In genomic region chr13:60134376-60134775, GRCh38 we compare ENCODE assay signal across 10 cellular contexts. TPM values are rescaled to one million over a fixed set of nuclear protein-coding genes. Genes with fewer than 3 reads are reported as not detected.
A peak's percentile ranks its signal among the peaks of the same experiment; 100 is the strongest.
DNase-seq lines count a peak whose midpoint lies in the region; ATAC-seq and TF ChIP-seq lines count a peak whose summit lies in the region.
"Had no signal": no experiment of that assay in that cellular context is flagged by ENCODE, and none has a peak within 500 bp of the region (broad histone marks: within the 10 kb centered on the region; RNA-seq: fewer than 3 reads in every experiment).

No MANE protein-coding gene starts in this region.

- intact Hi-C loops in natural killer cell (cut with micrococcal nuclease): no loop called here

- no peak overlapping the region for H3K4me3 ChIP-seq in astrocyte of the cerebellum (ENCODE audit: low read depth, low read length)

- H3K36me3 Mint-ChIP-seq in HFFc6 (ENCODE audit: low read depth) (peaks cover 26% of the 10 kb centered on the region), natural killer cell (no peaks in the 10 kb centered on the region)
- H3K36me3 Mint-ChIP-seq: naive B cell had no signal

- H3K27me3 Mint-ChIP-seq in HFFc6 (ENCODE audit: insufficient read depth) (no peaks in the 10 kb centered on the region), natural killer cell (ENCODE audit: low read depth in 2 of 2) (no peaks in the 10 kb centered on the region)
- H3K27me3 Mint-ChIP-seq: naive B cell, type B pancreatic cell had no signal

- peak; percentile 52 for TF ChIP-seq CTCF in HFFc6 (IDR thresholded peaks at IDR 0.05)
- peak; percentile 45 for TF ChIP-seq CTCF in astrocyte of the cerebellum (IDR thresholded peaks at IDR 0.05; ENCODE audit: low read depth, low read length, missing control alignments)
- TF ChIP-seq CTCF in natural killer cell (IDR thresholded peaks at IDR 0.05): no peak

- peaks cover 44% of the 10 kb centered on the region for H3K4me1 Mint-ChIP-seq in HFFc6 (ENCODE audit: low read depth)
- H3K4me1 Mint-ChIP-seq in natural killer cell: peaks cover 9 to 20% of the 10 kb centered on the region in 2 donors
- H3K4me1 Mint-ChIP-seq: naive B cell had no signal

- in situ Hi-C loops in astrocyte of the cerebellum (cut with HindIII; ENCODE audit: low sequenced_read_pairs): no loop called here

- H3K4me3 Mint-ChIP-seq in HFFc6: peak overlapping the region; percentile 59
- peak overlapping the region; percentile 36 for H3K4me3 Mint-ChIP-seq in natural killer cell
- H3K4me3 Mint-ChIP-seq: naive B cell, type B pancreatic cell had no signal

- H3K9me3 Mint-ChIP-seq in HFFc6 (no peaks in the 10 kb centered on the region), natural killer cell (no peaks in the 10 kb centered on the region)
- H3K9me3 Mint-ChIP-seq: naive B cell had no signal

- peak overlapping the region; percentile 64 for H3K27ac Mint-ChIP-seq in HFFc6
- H3K27ac Mint-ChIP-seq in natural killer cell: no peak overlapping the region
- H3K27ac Mint-ChIP-seq: type B pancreatic cell had no signal

- peak; percentile 8 for DNase-seq in DMS 273 (lab: John Stamatoyannopoulos, UW; ENCODE audit: unreplicated experiment)
- no peak for DNase-seq in DMS 273 treated with DMSO at 0.1 percent for 48 hours (lab: John Stamatoyannopoulos, UW)
- peak; percentile 12 for DNase-seq in HFFc6
- no peak for DNase-seq in astrocyte of the cerebellum (ENCODE audit: low read depth)
- DNase-seq in natural killer cell: no peak
- DNase-seq in amygdala (lab: John Stamatoyannopoulos, UW): no peak
- DNase-seq: naive B cell had no signal

- peak; percentile 44 to 85 (median 44) for ATAC-seq in natural killer cell
- ATAC-seq in HG02571 (IDR thresholded peaks at IDR 0.05; ENCODE audit: unreplicated experiment): no peak
- ATAC-seq in HG02588 (IDR thresholded peaks at IDR 0.05; ENCODE audit: unreplicated experiment): no peak

RNA-seq across cellular contexts. Expression of gene DIAPH3, which starts 29.4 kb away (rescaled TPM):
- total RNA-seq in HFFc6 (2021; fragmentation: NEBNext Ultra II Directional; extraction: Animal tissue kit (Norgen Biotek cat#: 25700)): 10 to 100 TPM; 18.4 to 38.5 (median 37.5) TPM
- 1 to 10 TPM in 1 of 3 donors, under 1 TPM in 2; 0.54 to 1.0 (median 0.98) TPM for total RNA-seq in natural killer cell

Comparison
In these comparisons a context has a peak if more than half of its experiments do, and no peak if none do; other contexts are left out.
1. DNase-seq: peak in DMS 273 (single experiment) and HFFc6 (single experiment); none in DMS 273 treated with DMSO at 0.1 percent for 48 hours (single experiment), astrocyte of the cerebellum (single experiment), natural killer cell (single experiment) and amygdala (0 of 56).
2. ATAC-seq: peak in natural killer cell (3 of 3); none in HG02571 (single experiment) and HG02588 (single experiment).
3. RNA of gene DIAPH3, which starts 29.4 kb away (total RNA-seq): 18.4 to 38.5 TPM in HFFc6; 0.54 to 1.0 TPM in natural killer cell; every median in the first group is over 4 times any median in the second.